Comparison of ENCODE assay signal across 21 cellular contexts in genomic region chr11:60451185-60451584, GRCh38. TPM values are rescaled to one million over a fixed set of nuclear protein-coding genes. Genes with fewer than 3 reads are reported as not detected.
"Had no signal": no experiment of that assay in that cellular context is flagged by ENCODE, and none has a peak within 500 bp of the region (broad histone marks: within the 10 kb centered on the region; RNA-seq: fewer than 3 reads in every experiment).

No MANE protein-coding gene starts in this region.

RNA-seq across cellular contexts. Expression of gene MS4A1, which starts 4.5 kb away (rescaled TPM):
- total RNA-seq: activated T-helper 1 cell treated with anti-CD3 and anti-CD28 coated beads, Interleukin-12 subunit alpha, Interleukin-12 subunit beta, Interleukin-2, Interleukin-4 antibody, amounts not matched to agents 30 ng/mL and 10 ng/mL and 1 ng/mL, durations not matched to agents 14 hours and 24 hours and 36 hours; ascending aorta; astrocyte; body of pancreas; bronchial epithelial cell; cardiac muscle cell; cardiac septum; cerebellum; chondrocyte had no signal
- polyA plus RNA-seq: cardiac muscle cell had no signal

RNA-seq across cellular contexts. Expression of gene MS4A5, which starts 21.8 kb away (rescaled TPM):
- total RNA-seq: activated naive CD4-positive, alpha-beta T cell treated with anti-CD3 and anti-CD28 coated beads for 36 hours; activated naive CD4-positive, alpha-beta T cell treated with anti-CD3 and anti-CD28 coated beads, Interleukin-2, amount 50 U/mL, for 72 hours; activated naive CD8-positive, alpha-beta T cell treated with anti-CD3 and anti-CD28 coated beads for 36 hours; activated naive CD8-positive, alpha-beta T cell treated with anti-CD3 and anti-CD28 coated beads, Interleukin-2, amount 10 ng/mL, durations not matched to agents 7 days and 5 days; activated T-cell treated with anti-CD3 and anti-CD28 coated beads, Interleukin-2, amount 50 U/mL, for 4 hours; activated T-cell treated with anti-CD3 and anti-CD28 coated beads, Interleukin-2, amount 50 U/mL, for 72 hours; activated T-helper 1 cell treated with anti-CD3 and anti-CD28 coated beads, Interleukin-12 subunit alpha, Interleukin-12 subunit beta, Interleukin-2, Interleukin-4 antibody, amounts not matched to agents 30 ng/mL and 10 ng/mL and 1 ng/mL, durations not matched to agents 14 hours and 24 hours and 36 hours; activated T-helper 17 cell treated with anti-CD3 and anti-CD28 coated beads, Interleukin-2, amount 50 U/mL, for 72 hours; activated T-helper 2 cell treated with anti-CD3 and anti-CD28 coated beads, Interferon-gamma antibody, Interleukin-2, Interleukin-4, amounts not matched to agents 10 μg/mL and 5 μg/mL and 100 μg/mL, durations not matched to agents 14 hours and 24 hours and 36 hours; adrenal gland; aorta; ascending aorta; astrocyte; body of pancreas; breast epithelium; bronchial epithelial cell; cardiac muscle cell; cardiac septum; cerebellum; chondrocyte had no signal
- polyA plus RNA-seq: adipose tissue, adrenal gland, aorta, cardiac muscle cell had no signal

RNA-seq across cellular contexts. Expression of gene MS4A12, which starts 41.4 kb away (rescaled TPM):
- total RNA-seq: activated naive CD4-positive, alpha-beta T cell treated with anti-CD3 and anti-CD28 coated beads for 36 hours; activated naive CD4-positive, alpha-beta T cell treated with anti-CD3 and anti-CD28 coated beads, Interleukin-2, amount 50 U/mL, for 72 hours; activated naive CD8-positive, alpha-beta T cell treated with anti-CD3 and anti-CD28 coated beads for 36 hours; activated naive CD8-positive, alpha-beta T cell treated with anti-CD3 and anti-CD28 coated beads, Interleukin-2, amount 10 ng/mL, durations not matched to agents 7 days and 5 days; activated T-cell treated with anti-CD3 and anti-CD28 coated beads, Interleukin-2, amount 50 U/mL, for 4 hours; activated T-cell treated with anti-CD3 and anti-CD28 coated beads, Interleukin-2, amount 50 U/mL, for 72 hours; activated T-helper 1 cell treated with anti-CD3 and anti-CD28 coated beads, Interleukin-12 subunit alpha, Interleukin-12 subunit beta, Interleukin-2, Interleukin-4 antibody, amounts not matched to agents 30 ng/mL and 10 ng/mL and 1 ng/mL, durations not matched to agents 14 hours and 24 hours and 36 hours; activated T-helper 17 cell treated with anti-CD3 and anti-CD28 coated beads, Interleukin-2, amount 50 U/mL, for 72 hours; activated T-helper 2 cell treated with anti-CD3 and anti-CD28 coated beads, Interferon-gamma antibody, Interleukin-2, Interleukin-4, amounts not matched to agents 10 μg/mL and 5 μg/mL and 100 μg/mL, durations not matched to agents 14 hours and 24 hours and 36 hours; adrenal gland; aorta; ascending aorta; astrocyte; body of pancreas; bronchial epithelial cell; cardiac muscle cell; cardiac septum; cerebellum; chondrocyte had no signal
- polyA plus RNA-seq: adrenal gland, cardiac muscle cell had no signal

RNA-seq across cellular contexts. Expression of gene MS4A14, which starts 54.9 kb away (rescaled TPM):
- total RNA-seq: activated naive CD4-positive, alpha-beta T cell treated with anti-CD3 and anti-CD28 coated beads for 36 hours; activated naive CD4-positive, alpha-beta T cell treated with anti-CD3 and anti-CD28 coated beads, Interleukin-2, amount 50 U/mL, for 72 hours; activated naive CD8-positive, alpha-beta T cell treated with anti-CD3 and anti-CD28 coated beads for 36 hours; activated T-cell treated with anti-CD3 and anti-CD28 coated beads, Interleukin-2, amount 50 U/mL, for 4 hours; activated T-cell treated with anti-CD3 and anti-CD28 coated beads, Interleukin-2, amount 50 U/mL, for 72 hours; activated T-helper 1 cell treated with anti-CD3 and anti-CD28 coated beads, Interleukin-12 subunit alpha, Interleukin-12 subunit beta, Interleukin-2, Interleukin-4 antibody, amounts not matched to agents 30 ng/mL and 10 ng/mL and 1 ng/mL, durations not matched to agents 14 hours and 24 hours and 36 hours; activated T-helper 17 cell treated with anti-CD3 and anti-CD28 coated beads, Interleukin-2, amount 50 U/mL, for 72 hours; activated T-helper 2 cell treated with anti-CD3 and anti-CD28 coated beads, Interferon-gamma antibody, Interleukin-2, Interleukin-4, amounts not matched to agents 10 μg/mL and 5 μg/mL and 100 μg/mL, durations not matched to agents 14 hours and 24 hours and 36 hours; ascending aorta; astrocyte; bronchial epithelial cell; cardiac muscle cell; cerebellum; chondrocyte had no signal
- polyA plus RNA-seq: cardiac muscle cell had no signal
